In genomic region chr10:79286318-79286951, GRCh38 we compare ENCODE assay signal across 8 cellular contexts.
A peak's percentile ranks its signal among the peaks of the same experiment; 100 is the strongest.
DNase-seq lines count a peak whose midpoint lies in the region; FAIRE-seq and TF ChIP-seq lines count a peak whose summit lies in the region.

No MANE protein-coding gene starts in this region.

- H3K4me1 ChIP-seq in GM23248 (ENCODE audit: insufficient read depth) (peaks cover 4% of the 10 kb centered on the region), endothelial cell of umbilical vein (ENCODE audit: control insufficient read depth, extremely low read depth, insufficient read depth, low read length) (peaks cover 17% of the 10 kb centered on the region)

- dilution Hi-C loops in endothelial cell of umbilical vein (cut with MboI; ENCODE audit: extremely low pct_ligation_motif_present, low sequenced_read_pairs) = no loop called here

- H3K9me2 ChIP-seq in GM23248 (ENCODE audit: insufficient read depth) = no peaks in the 10 kb centered on the region

- no peaks in the 10 kb centered on the region for H3K9me1 ChIP-seq in endothelial cell of umbilical vein (replicated peaks; ENCODE audit: control insufficient read depth, extremely low read depth, insufficient read depth, low read length)

- H2AFZ ChIP-seq in GM23248 (no peak overlapping the region), endothelial cell of umbilical vein (ENCODE audit: low read depth, low read length) (no peak overlapping the region)

- peak; percentile 49 for FAIRE-seq in endothelial cell of umbilical vein (lab: Jason Lieb, UNC)

- peaks cover 13% of the 10 kb centered on the region; the same call in 1 of the 2 replicates for H3F3A ChIP-seq in GM23248 (ENCODE audit: insufficient read depth)

- no peak overlapping the region for H3K27ac ChIP-seq in GM23248
- peak overlapping the region; percentile 56 for H3K27ac ChIP-seq in endothelial cell of umbilical vein (ENCODE audit: insufficient read depth, low read depth, low read length)

- H3K79me2 ChIP-seq in GM23248 (ENCODE audit: insufficient read depth) = peaks cover 85% of the 10 kb centered on the region
- no peaks in the 10 kb centered on the region for H3K79me2 ChIP-seq in endothelial cell of umbilical vein (ENCODE audit: control insufficient read depth, insufficient read depth, low read length)

- TF ChIP-seq POLR2A in endothelial cell of umbilical vein (IDR thresholded peaks at IDR 0.05; ENCODE audit: low read depth, low read length) = no peak

- WGBS in GM23248 (ENCODE audit: low coverage in 1 of 2, low lambda C conversion rate in 2 of 2, missing lambda C conversion rate in 2 of 2), 2 experiments = 63 to 73% methylated on average over 23 of the region's 23 CpGs

- CTCF ChIA-PET in endothelial cell of umbilical vein (lab: Charles Lee) = interaction anchor here (1.0 kb wide), 1 partner anchor 44 kb away, joined by 3 read pairs; no protein-coding TSS in a partner anchor

- intact Hi-C loops in endothelial cell of umbilical vein (cut with micrococcal nuclease) = loop anchor here (1.0 kb wide), 3 partner anchors 20 to 43 kb away; no protein-coding TSS in a partner anchor

- H3K9ac ChIP-seq in GM23248 (no peak overlapping the region), endothelial cell of umbilical vein (replicated peaks; ENCODE audit: extremely low read depth, insufficient read depth, low read length) (peak overlapping the region; percentile 14)

- H3K4me3 ChIP-seq in GM12865 (ENCODE audit: low read depth, low read length) (peak overlapping the region; percentile 56), GM23248 (no peak overlapping the region), endothelial cell of umbilical vein (replicated peaks in 1 of 3; ENCODE audit: insufficient read depth in 1 of 3, low read depth in 1 of 3, low read length in 3 of 3) (no peak overlapping the region)

- H3K36me3 ChIP-seq in GM23248 (ENCODE audit: low read depth) (peaks cover 17% of the 10 kb centered on the region; the same call in 1 of the 2 replicates), endothelial cell of umbilical vein (ENCODE audit: control insufficient read depth in 2 of 2, extremely low read depth in 1 of 2, insufficient read depth in 2 of 2, low read length in 2 of 2) (peaks cover 0 to 12% of the 10 kb centered on the region in 2 experiments)

- DNase-seq in GM12865 (ENCODE audit: low read depth) (peak; percentile 98), GM23248 (peak; percentile 30), NCI-H1694 treated with DMSO at 0.1 percent for 48 hours (lab: John Stamatoyannopoulos, UW) (peak; percentile 57), endothelial cell of umbilical vein (ENCODE audit: low read depth, low spot score) (peak; percentile 76), pons (ENCODE audit: low spot score) (peak; percentile 70), ureter (ENCODE audit: low spot score) (peak; percentile 89), NCI-H1417 treated with DMSO at 0.1 percent for 48 hours (lab: John Stamatoyannopoulos, UW) (no peak)
- peak; percentile 61 to 76 (median 69) for DNase-seq in activated CD8-positive, alpha-beta memory T cell treated with anti-CD3 and anti-CD28 coated beads for 48 hours (ENCODE audit: low read depth in 2 of 3, low spot score in 2 of 3)

- H3K9me3 ChIP-seq in GM23248 (ENCODE audit: low read depth) (no peaks in the 10 kb centered on the region), endothelial cell of umbilical vein (replicated peaks; ENCODE audit: control insufficient read depth, insufficient read depth, low read length) (no peaks in the 10 kb centered on the region)

- TF ChIP-seq CTCF in GM12865 (IDR thresholded peaks at IDR 0.05; ENCODE audit: insufficient read depth, low read depth, low read length, missing control alignments) = no peak
- TF ChIP-seq CTCF in endothelial cell of umbilical vein (IDR thresholded peaks at IDR 0.05; ENCODE audit: extremely low read depth in 1 of 2, insufficient read depth in 1 of 2, low read depth in 1 of 2, low read length in 2 of 2) = no peak

- POLR2A ChIA-PET in endothelial cell of umbilical vein (lab: Charles Lee) = no interaction called here

- H3K27me3 ChIP-seq in GM23248 (replicated peaks; ENCODE audit: insufficient read depth) (no peaks in the 10 kb centered on the region), endothelial cell of umbilical vein (ENCODE audit: control insufficient read depth in 2 of 2, insufficient read depth in 2 of 2, low read length in 2 of 2) (no peaks in the 10 kb centered on the region)

- no TSS peak for BruUV-seq in endothelial cell of umbilical vein (replicated peaks; lab: Mats Ljungman, UMichigan)

- H3K4me2 ChIP-seq in GM23248 (ENCODE audit: unreplicated experiment) = no peak overlapping the region
- no peak overlapping the region for H3K4me2 ChIP-seq in endothelial cell of umbilical vein (ENCODE audit: insufficient read depth, low read length)

- H4K20me1 ChIP-seq in GM23248 (ENCODE audit: insufficient read depth) = no peaks in the 10 kb centered on the region; the same call in 1 of the 2 replicates
- no peaks in the 10 kb centered on the region for H4K20me1 ChIP-seq in endothelial cell of umbilical vein (replicated peaks; ENCODE audit: control insufficient read depth, extremely low read depth, insufficient read depth, low read length)

- in situ Hi-C loops in GM23248 (cut with MboI) = no loop called here

TF ChIP-seq in endothelial cell of umbilical vein, 7 proteins besides CTCF, POLR2A, EP300 and RAD21:
- no peak for TF ChIP-seq EZH2 (IDR thresholded peaks at IDR 0.05; ENCODE audit: borderline replicate concordance, low read depth, low read length, severe bottlenecking)
- no peak for TF ChIP-seq FOS (IDR thresholded peaks at IDR 0.05; ENCODE audit: borderline replicate concordance, insufficient read depth, low read length)
- TF ChIP-seq MYC (IDR thresholded peaks at IDR 0.05; ENCODE audit: low read depth, low read length) = no peak
- no peak for TF ChIP-seq MAX (IDR thresholded peaks at IDR 0.05; ENCODE audit: insufficient read depth, insufficient read length)
- TF ChIP-seq GATA2 (IDR thresholded peaks at IDR 0.05; ENCODE audit: insufficient read depth, insufficient read length, low read depth, low read length) = no peak
- no peak for TF ChIP-seq POLR2AphosphoS5 (IDR thresholded peaks at IDR 0.05; ENCODE audit: insufficient read depth, low read depth, low read length)
